In genomic region chr5:174575043-174575442, GRCh38 we compare ENCODE assay signal across 22 cellular contexts.
DNase-seq lines count a peak whose midpoint lies in the region; ATAC-seq and TF ChIP-seq lines count a peak whose summit lies in the region.
"Had no signal": no experiment of that assay in that cellular context is flagged by ENCODE, and none has a peak within 500 bp of the region (broad histone marks: within the 10 kb centered on the region; RNA-seq: fewer than 3 reads in every experiment).

No MANE protein-coding gene starts in this region.

- H3K79me1 ChIP-seq in trophoblast cell (ENCODE audit: low read length), result peaks cover 23% of the 10 kb centered on the region

- no peak overlapping the region for H3K23ac ChIP-seq in trophoblast cell (ENCODE audit: low read length)

- no peak overlapping the region for H4K12ac ChIP-seq in trophoblast cell (ENCODE audit: low read depth, low read length)

- no peaks in the 10 kb centered on the region for H4K20me1 ChIP-seq in GM23338 (replicated peaks; ENCODE audit: insufficient read depth)
- H4K20me1 ChIP-seq: BLaER1 had no signal

- no peak overlapping the region for H2AFZ ChIP-seq in trophoblast cell (ENCODE audit: insufficient read depth, low read length, poor library complexity)
- no peak overlapping the region for H2AFZ ChIP-seq in GM23338

- TF ChIP-seq CTCF in HEK293 (tag by site-specific recombination; IDR thresholded peaks at IDR 0.05) (no peak), nephron progenitor cell (IDR thresholded peaks at IDR 0.05) (no peak), GM23338 (conservative IDR thresholded peaks at IDR 0.05; ENCODE audit: low read depth in 2 of 2) (no peak)

- H3K4me3 ChIP-seq in HEK293 (ENCODE audit: low read depth, low read length), result no peak overlapping the region
- no peak overlapping the region for H3K4me3 ChIP-seq in trophoblast cell (ENCODE audit: low read depth, low read length)
- H3K4me3 ChIP-seq in H7 (ENCODE audit: insufficient read depth, low read depth, low read length), result no peak overlapping the region
- no peak overlapping the region for H3K4me3 ChIP-seq in GM23338
- H3K4me3 ChIP-seq: BLaER1, GM12878 had no signal

- no peaks in the 10 kb centered on the region for H3K9me3 ChIP-seq in HEK293 (ENCODE audit: control insufficient read depth, insufficient read depth, low read depth, low read length)
- H3K9me3 ChIP-seq in trophoblast cell (ENCODE audit: insufficient read depth, low read depth, low read length), result no peaks in the 10 kb centered on the region
- H3K9me3 ChIP-seq: BLaER1, Caco-2 had no signal

- no peak overlapping the region for H4K8ac ChIP-seq in trophoblast cell (ENCODE audit: low read depth, low read length)

- no CpG with 5 or more reads among the region's 2 CpGs for WGBS in trophoblast cell (ENCODE audit: extremely low coverage, insufficient coverage, insufficient read length)

- peaks cover 18% of the 10 kb centered on the region for H3K4me1 ChIP-seq in HEK293 (ENCODE audit: control insufficient read depth, insufficient read depth, low read length)
- peaks cover 15 to 18% of the 10 kb centered on the region in 2 experiments for H3K4me1 ChIP-seq in trophoblast cell (ENCODE audit: control insufficient read depth in 1 of 2, insufficient read depth in 2 of 2, low read length in 2 of 2)
- H3K4me1 ChIP-seq in GM23338 (ENCODE audit: insufficient read depth), result no peaks in the 10 kb centered on the region
- H3K4me1 ChIP-seq: BLaER1, Caco-2 had no signal

- no peaks in the 10 kb centered on the region for H3K9me2 ChIP-seq in GM23338 (ENCODE audit: insufficient read depth)

- no peaks in the 10 kb centered on the region for H3K36me3 Mint-ChIP-seq in nephron progenitor cell (ENCODE audit: low read depth)
- no peaks in the 10 kb centered on the region for H3K36me3 Mint-ChIP-seq in activated CD8-positive, alpha-beta T cell treated with anti-CD3 and anti-CD28 coated beads, Interleukin-2, amount 10 ng/mL, durations not matched to agents 7 days and 5 days (ENCODE audit: low read depth)
- no peaks in the 10 kb centered on the region for H3K36me3 Mint-ChIP-seq in GM23338 (ENCODE audit: low read depth)
- H3K36me3 Mint-ChIP-seq: CD4-positive, CD25-positive, alpha-beta regulatory T cell; CD8-positive, alpha-beta T cell had no signal

- H3F3A ChIP-seq in GM23338 (replicated peaks; ENCODE audit: low read depth), result no peaks in the 10 kb centered on the region

- H2BK120ac ChIP-seq in trophoblast cell (ENCODE audit: insufficient read depth, low read length, poor library complexity), result no peak overlapping the region

- POLR2A ChIA-PET in HEK293 (lab: Yijun Ruan, JAX), result interaction anchor here (1.2 kb wide), 1 partner anchor 8 kb away, joined by 4 read pairs; no protein-coding TSS in a partner anchor
- POLR2A ChIA-PET in activated CD8-positive, alpha-beta T cell treated with anti-CD3 and anti-CD28 coated beads, Interleukin-2, amount 10 ng/mL, durations not matched to agents 7 days and 5 days (lab: Charles Lee), result no interaction called here

- peak overlapping the region; percentile 53 for H2BK12ac ChIP-seq in trophoblast cell (ENCODE audit: low read length)

- H3K36me3 ChIP-seq in HEK293 (ENCODE audit: control insufficient read depth in 2 of 2, insufficient read depth in 1 of 2, low read length in 2 of 2), result no peaks in the 10 kb centered on the region
- no peaks in the 10 kb centered on the region for H3K36me3 ChIP-seq in trophoblast cell (ENCODE audit: control insufficient read depth in 1 of 2, insufficient read depth in 2 of 2, low read length in 2 of 2)
- H3K36me3 ChIP-seq in H7 (replicated peaks; ENCODE audit: control insufficient read depth, insufficient read depth, low read length), result no peaks in the 10 kb centered on the region
- no peaks in the 10 kb centered on the region for H3K36me3 ChIP-seq in GM23338 (ENCODE audit: insufficient read depth)
- H3K36me3 ChIP-seq: BLaER1 had no signal

- peaks cover 7% of the 10 kb centered on the region for H3K27me3 Mint-ChIP-seq in nephron progenitor cell (ENCODE audit: low read depth, poor library complexity)
- peaks cover 4% of the 10 kb centered on the region for H3K27me3 Mint-ChIP-seq in activated CD8-positive, alpha-beta T cell treated with anti-CD3 and anti-CD28 coated beads, Interleukin-2, amount 10 ng/mL, durations not matched to agents 7 days and 5 days (ENCODE audit: low read depth)
- H3K27me3 Mint-ChIP-seq in GM23338 (ENCODE audit: insufficient read depth, low read depth, poor library complexity), result no peaks in the 10 kb centered on the region
- H3K27me3 Mint-ChIP-seq: B cell; CD4-positive, CD25-positive, alpha-beta regulatory T cell had no signal

- no peak overlapping the region for H3K14ac ChIP-seq in trophoblast cell (ENCODE audit: low read length)

- H3K79me2 ChIP-seq in trophoblast cell (ENCODE audit: control insufficient read depth, insufficient read depth, low read length, poor library complexity) (peaks cover 3% of the 10 kb centered on the region), GM23338 (replicated peaks; ENCODE audit: insufficient read depth) (no peaks in the 10 kb centered on the region)

- H3K4me3 Mint-ChIP-seq in nephron progenitor cell, result no peak overlapping the region
- no peak overlapping the region for H3K4me3 Mint-ChIP-seq in activated CD8-positive, alpha-beta T cell treated with anti-CD3 and anti-CD28 coated beads, Interleukin-2, amount 10 ng/mL, durations not matched to agents 7 days and 5 days
- H3K4me3 Mint-ChIP-seq in GM23338, result no peak overlapping the region
- H3K4me3 Mint-ChIP-seq: B cell; CD4-positive, CD25-positive, alpha-beta regulatory T cell; CD8-positive, alpha-beta T cell had no signal

- ATAC-seq in activated CD8-positive, alpha-beta T cell treated with anti-CD3 and anti-CD28 coated beads, Interleukin-2, amount 10 ng/mL, durations not matched to agents 7 days and 5 days, result no peak
- ATAC-seq in GM23338, result no peak
- ATAC-seq: CD8-positive, alpha-beta T cell; GM12878 had no signal

- H3K27ac Mint-ChIP-seq in nephron progenitor cell, result peak overlapping the region; percentile 95
- no peak overlapping the region for H3K27ac Mint-ChIP-seq in activated CD8-positive, alpha-beta T cell treated with anti-CD3 and anti-CD28 coated beads, Interleukin-2, amount 10 ng/mL, durations not matched to agents 7 days and 5 days
- H3K27ac Mint-ChIP-seq in GM23338, result no peak overlapping the region
- H3K27ac Mint-ChIP-seq: B cell; CD4-positive, CD25-positive, alpha-beta regulatory T cell; CD8-positive, alpha-beta T cell had no signal

- DNase-seq in RPMI7951 (ENCODE audit: low read depth), result peak; percentile 72
- no peak for DNase-seq in nephron progenitor cell
- DNase-seq in trophoblast cell, result no peak
- DNase-seq in activated CD8-positive, alpha-beta T cell treated with anti-CD3 and anti-CD28 coated beads, Interleukin-2, amount 10 ng/mL, durations not matched to agents 7 days and 5 days, result no peak
- no peak for DNase-seq in H7
- DNase-seq in GM23338 (ENCODE audit: low spot score), result no peak
- no peak for DNase-seq in nucleus accumbens (lab: John Stamatoyannopoulos, UW)
- DNase-seq: Caco-2; CD4-positive, CD25-positive, alpha-beta regulatory T cell; CD8-positive, alpha-beta T cell; DMS153; DMS79; EL; GDM1; GOT3; HCEC 1CT had no signal

- H3K4ac ChIP-seq in trophoblast cell (ENCODE audit: low read depth, low read length), result no peak overlapping the region

- no peak overlapping the region for H3K18ac ChIP-seq in trophoblast cell (ENCODE audit: low read length)

- H3K27ac ChIP-seq in HEK293 (ENCODE audit: extremely low read depth, low read depth, low read length) (no peak overlapping the region), trophoblast cell (ENCODE audit: low read depth, low read length) (no peak overlapping the region), GM23338 (ENCODE audit: low read depth) (no peak overlapping the region)
- H3K27ac ChIP-seq: 22Rv1, BLaER1, C4-2B had no signal

- no peak overlapping the region for H4K91ac ChIP-seq in trophoblast cell (ENCODE audit: low read depth, low read length)

- H2AK5ac ChIP-seq in trophoblast cell (ENCODE audit: low read length), result no peak overlapping the region

- H3K4me1 Mint-ChIP-seq in nephron progenitor cell, result peaks cover 49% of the 10 kb centered on the region
- no peaks in the 10 kb centered on the region for H3K4me1 Mint-ChIP-seq in activated CD8-positive, alpha-beta T cell treated with anti-CD3 and anti-CD28 coated beads, Interleukin-2, amount 10 ng/mL, durations not matched to agents 7 days and 5 days (ENCODE audit: low read depth)
- peaks cover 7% of the 10 kb centered on the region; the same call in 1 of the 3 replicates for H3K4me1 Mint-ChIP-seq in GM23338
- H3K4me1 Mint-ChIP-seq: B cell; CD4-positive, CD25-positive, alpha-beta regulatory T cell had no signal

- no peak overlapping the region for H3K4me2 ChIP-seq in trophoblast cell (ENCODE audit: low read length)
- H3K4me2 ChIP-seq in GM23338, result no peak overlapping the region
- H3K4me2 ChIP-seq: BLaER1 had no signal

- no peak overlapping the region for H2BK5ac ChIP-seq in trophoblast cell (ENCODE audit: low read depth, low read length, poor library complexity)

- H3K9me3 Mint-ChIP-seq in nephron progenitor cell (no peaks in the 10 kb centered on the region), GM23338 (no peaks in the 10 kb centered on the region)
- no peaks in the 10 kb centered on the region for H3K9me3 Mint-ChIP-seq in activated CD8-positive, alpha-beta T cell treated with anti-CD3 and anti-CD28 coated beads, Interleukin-2, amount 10 ng/mL, durations not matched to agents 7 days and 5 days (ENCODE audit: insufficient read depth)

- CTCF ChIA-PET in HEK293 (lab: Yijun Ruan, JAX), result interaction anchor here (0.9 to 1.2 kb wide), 2 partner anchors 12 to 13 kb away, joined by 3 to 4 read pairs; no protein-coding TSS in a partner anchor
- CTCF ChIA-PET in activated CD8-positive, alpha-beta T cell treated with anti-CD3 and anti-CD28 coated beads, Interleukin-2, amount 10 ng/mL, durations not matched to agents 7 days and 5 days (lab: Charles Lee), result no interaction called here

- H3K9ac ChIP-seq in trophoblast cell (ENCODE audit: low read length), result no peak overlapping the region
- H3K9ac ChIP-seq: BLaER1 had no signal

- H3K27me3 ChIP-seq in trophoblast cell (ENCODE audit: insufficient read depth, low read length) (no peaks in the 10 kb centered on the region), H7 (ENCODE audit: control insufficient read depth, insufficient read depth, low read length) (no peaks in the 10 kb centered on the region), GM23338 (ENCODE audit: insufficient read depth) (no peaks in the 10 kb centered on the region)
- H3K27me3 ChIP-seq: BLaER1 had no signal

TF ChIP-seq in HEK293, 187 proteins besides CTCF, POLR2A, EP300 and RAD21 (continues in another document):
- TF ChIP-seq ZNF174 (tag by site-specific recombination; IDR thresholded peaks at IDR 0.05) (no peak), FEZF1 (tag by site-specific recombination; IDR thresholded peaks at IDR 0.05) (peak; percentile 28; the same call in 1 of the 2 replicates)
